1 cellular context compared by ENCODE assay signal in genomic region chr17:75380750-75381149, GRCh38.
TF ChIP-seq lines count a peak whose summit lies in the region.

No MANE protein-coding gene starts in this region.

TF ChIP-seq in GM12878, 131 proteins besides CTCF, POLR2A, EP300 and RAD21 (continued from another document):
- no peak for TF ChIP-seq NBN (IDR thresholded peaks at IDR 0.05)
